ENCODE assay signal across 1 cellular context in the genomic region with DNA sequence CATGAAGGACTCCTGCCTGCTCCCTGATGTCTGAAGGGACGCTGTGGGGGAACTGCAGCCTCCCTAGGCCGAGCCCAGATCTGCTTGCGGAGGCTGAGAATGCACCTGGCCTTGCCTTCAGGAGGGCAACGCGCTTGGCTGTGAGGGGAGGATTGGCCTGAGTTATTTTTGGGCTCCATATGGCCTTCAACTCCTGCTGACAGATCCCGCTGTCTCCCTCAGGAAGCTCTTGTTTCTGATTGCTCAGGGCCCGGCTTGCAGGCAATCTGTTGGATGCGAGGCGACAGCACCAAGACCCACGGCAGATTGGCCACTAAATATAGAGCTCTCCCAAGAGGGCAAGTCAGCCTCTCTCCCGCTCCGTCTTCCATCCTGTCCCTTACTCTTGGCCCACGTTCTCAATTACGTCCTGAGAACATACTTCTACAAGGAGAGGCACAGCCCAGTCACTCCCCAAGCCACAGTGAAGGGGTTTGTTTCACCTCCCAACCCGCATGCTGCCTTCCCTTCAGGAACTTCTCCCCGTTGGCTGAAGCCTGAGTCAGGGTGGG.
TF ChIP-seq lines count a peak whose summit lies in the region.

No MANE protein-coding gene starts in this region.

TF ChIP-seq in IMR-90, 13 proteins besides CTCF, POLR2A, EP300 and RAD21 (continued from another document):
- TF ChIP-seq MAFK (IDR thresholded peaks at IDR 0.05; ENCODE audit: low read depth, low read length) (no peak), CEBPB (IDR thresholded peaks at IDR 0.05; ENCODE audit: low read depth, low read length) (no peak), ELK1 (IDR thresholded peaks at IDR 0.05; ENCODE audit: borderline replicate concordance, low read depth, low read length) (no peak), FOS (IDR thresholded peaks at IDR 0.05; ENCODE audit: low read depth, low read length) (no peak), RFX5 (IDR thresholded peaks at IDR 0.05; ENCODE audit: low read depth, low read length) (no peak), MAZ (IDR thresholded peaks at IDR 0.05; ENCODE audit: borderline replicate concordance, low read depth, low read length) (no peak), SMC3 (IDR thresholded peaks at IDR 0.05; ENCODE audit: low read depth, low read length) (no peak), MXI1 (IDR thresholded peaks at IDR 0.05; ENCODE audit: borderline replicate concordance, low read depth, low read length) (no peak)
